ENCODE assay signal across 7 cellular contexts in genomic region chr12:113161415-113162016, GRCh38. TPM values are rescaled to one million over a fixed set of nuclear protein-coding genes. Genes with fewer than 3 reads are reported as not detected.
DNase-seq lines count a peak whose midpoint lies in the region; ATAC-seq and TF ChIP-seq lines count a peak whose summit lies in the region.
"Had no signal": no experiment of that assay in that cellular context is flagged by ENCODE, and none has a peak within 500 bp of the region (broad histone marks: within the 10 kb centered on the region; RNA-seq: fewer than 3 reads in every experiment).

No MANE protein-coding gene starts in this region.

- H4K8ac ChIP-seq in H9 (replicated peaks; ENCODE audit: insufficient read length, low read depth, low read length): no peak overlapping the region

- POLR2A ChIA-PET in A673 (lab: Charles Lee; ENCODE audit: low non-redundant PET): interaction anchor here (0.6 kb wide), 1 partner anchor 304 kb away, joined by 3 read pairs; no protein-coding TSS in a partner anchor

- TF ChIP-seq CTCF in A673 (conservative IDR thresholded peaks at IDR 0.05; ENCODE audit: low read depth, low read length) (no peak), H9 (conservative IDR thresholded peaks at IDR 0.05) (no peak), progenitor cell of endocrine pancreas (IDR thresholded peaks at IDR 0.05; ENCODE audit: unreplicated experiment) (no peak), stomach (IDR thresholded peaks at IDR 0.05) (no peak)

- no peak overlapping the region for H4K5ac ChIP-seq in H9 (ENCODE audit: insufficient read length, low read depth, low read length)

- H3K4me1 Mint-ChIP-seq in H9 (peaks cover 11 to 25% of the 10 kb centered on the region in 2 experiments), progenitor cell of endocrine pancreas (ENCODE audit: low read depth) (no peaks in the 10 kb centered on the region)
- no peaks in the 10 kb centered on the region for H3K4me1 Mint-ChIP-seq in activated T-helper 17 cell treated with anti-CD3 and anti-CD28 coated beads, Interleukin-2, amount 50 U/mL, for 72 hours

- no peak overlapping the region for H2BK5ac ChIP-seq in H9 (ENCODE audit: insufficient read length, low read length)

- H3K4me1 ChIP-seq in A673 (ENCODE audit: insufficient read depth, low read length, poor library complexity, severe bottlenecking) (peaks cover 7% of the 10 kb centered on the region), H9 (ENCODE audit: insufficient read depth, low read length) (no peaks in the 10 kb centered on the region), stomach (no peaks in the 10 kb centered on the region)
- H3K4me1 ChIP-seq: gastroesophageal sphincter had no signal

- no peak overlapping the region for H3K18ac ChIP-seq in H9 (ENCODE audit: insufficient read length, low read depth, low read length)

- H3K27ac Mint-ChIP-seq in H9: peak overlapping the region; percentile 27 to 89 (median 79); a peak in 4 of 7 replicates
- no peak overlapping the region for H3K27ac Mint-ChIP-seq in activated T-helper 17 cell treated with anti-CD3 and anti-CD28 coated beads, Interleukin-2, amount 50 U/mL, for 72 hours
- no peak overlapping the region for H3K27ac Mint-ChIP-seq in progenitor cell of endocrine pancreas

- TF ChIP-seq POLR2A in stomach (IDR thresholded peaks at IDR 0.05): no peak

- H3K56ac ChIP-seq in H9 (ENCODE audit: insufficient read length, low read depth, low read length): no peak overlapping the region

- no peak overlapping the region for H3K4ac ChIP-seq in H9 (ENCODE audit: low read depth, low read length)

- H2BK15ac ChIP-seq in H9 (ENCODE audit: low read depth, low read length): no peak overlapping the region

- H4K91ac ChIP-seq in H9 (ENCODE audit: insufficient read length, low read depth, low read length): no peak overlapping the region

- H3K9ac ChIP-seq in H9 (ENCODE audit: extremely low read depth, insufficient read length, low read length): no peak overlapping the region

- BruUV-seq in A673 (replicated peaks; lab: Mats Ljungman, UMichigan): no TSS peak

- H3K27me3 Mint-ChIP-seq in H9 (ENCODE audit: low read depth) (peaks cover 4% of the 10 kb centered on the region), progenitor cell of endocrine pancreas (peaks cover 7% of the 10 kb centered on the region)
- H3K27me3 Mint-ChIP-seq in activated T-helper 17 cell treated with anti-CD3 and anti-CD28 coated beads, Interleukin-2, amount 50 U/mL, for 72 hours: no peaks in the 10 kb centered on the region

- no peaks in the 10 kb centered on the region for H3K27me3 ChIP-seq in A673 (replicated peaks; ENCODE audit: insufficient read depth, low read depth, low read length, poor library complexity)
- H3K27me3 ChIP-seq in H9 (ENCODE audit: insufficient read depth, low read length): no peaks in the 10 kb centered on the region
- no peaks in the 10 kb centered on the region for H3K27me3 ChIP-seq in stomach

- no peak overlapping the region for H2AK5ac ChIP-seq in H9 (ENCODE audit: insufficient read length, low read length)

- CTCF ChIA-PET in A673 (lab: Charles Lee): interaction anchor here (0.6 to 1.3 kb wide), 5 partner anchors 12 to 255 kb away, joined by 3 to 6 read pairs (median 3); no protein-coding TSS in a partner anchor

- H3K23me2 ChIP-seq in H9 (ENCODE audit: insufficient read length, low read depth, low read length, poor library complexity, severe bottlenecking): peaks cover 3% of the 10 kb centered on the region

- H3K9me3 Mint-ChIP-seq in H9 (no peaks in the 10 kb centered on the region), progenitor cell of endocrine pancreas (ENCODE audit: low read depth) (no peaks in the 10 kb centered on the region)
- H3K9me3 Mint-ChIP-seq in activated T-helper 17 cell treated with anti-CD3 and anti-CD28 coated beads, Interleukin-2, amount 50 U/mL, for 72 hours: no peaks in the 10 kb centered on the region

- no CpG with 5 or more reads among the region's 26 CpGs for WGBS in H9 (ENCODE audit: extremely low coverage, insufficient read length, low lambda C conversion rate)
- 75 to 83% (median 78%) methylated on average over 15 to 26 of the region's 26 CpGs for WGBS in stomach, 5 donors

- no peaks in the 10 kb centered on the region for H3K79me2 ChIP-seq in H9 (ENCODE audit: insufficient read depth, low read length)

- H2AFZ ChIP-seq in H9 (ENCODE audit: low read length): no peak overlapping the region

- H3K27ac ChIP-seq in A673 (ENCODE audit: low read depth, low read length, poor library complexity, severe bottlenecking) (no peak overlapping the region), H9 (ENCODE audit: insufficient read length, low read depth, low read length) (no peak overlapping the region), stomach (no peak overlapping the region)
- H3K27ac ChIP-seq: gastroesophageal sphincter had no signal

- intact Hi-C loops in A673 (cut with micrococcal nuclease; ENCODE audit: unreplicated experiment): no loop called here
- intact Hi-C loops in stomach (cut with DNase I; ENCODE audit: low total_unique reads): no loop called here

- H4K20me1 ChIP-seq in H9 (ENCODE audit: control insufficient read depth, insufficient read depth, insufficient read length): no peaks in the 10 kb centered on the region

- peak overlapping the region in 1 of 2 experiments; percentile 65; a peak in 2 of 5 replicates for H3K4me3 Mint-ChIP-seq in H9
- no peak overlapping the region for H3K4me3 Mint-ChIP-seq in activated T-helper 17 cell treated with anti-CD3 and anti-CD28 coated beads, Interleukin-2, amount 50 U/mL, for 72 hours
- no peak overlapping the region for H3K4me3 Mint-ChIP-seq in progenitor cell of endocrine pancreas (ENCODE audit: low read depth)

- H3K36me3 ChIP-seq in A673 (ENCODE audit: insufficient read depth, low read length, poor library complexity, severe bottlenecking) (peaks cover 29% of the 10 kb centered on the region), stomach (peaks cover 81 to 97% (median 94%) of the 10 kb centered on the region in 4 donors)

- H2BK120ac ChIP-seq in H9 (ENCODE audit: low read depth, low read length, poor library complexity, severe bottlenecking): no peak overlapping the region

- TF ChIP-seq EP300 in stomach (IDR thresholded peaks at IDR 0.05): no peak

- H3K36me3 Mint-ChIP-seq in H9 (ENCODE audit: insufficient read depth in 1 of 3, low read depth in 3 of 3): peaks cover 20 to 78% (median 71%) of the 10 kb centered on the region in 3 experiments
- peaks cover 95% of the 10 kb centered on the region for H3K36me3 Mint-ChIP-seq in activated T-helper 17 cell treated with anti-CD3 and anti-CD28 coated beads, Interleukin-2, amount 50 U/mL, for 72 hours (ENCODE audit: low read depth)
- peaks cover 20% of the 10 kb centered on the region for H3K36me3 Mint-ChIP-seq in progenitor cell of endocrine pancreas (ENCODE audit: insufficient read depth)

- no peak overlapping the region for H3K14ac ChIP-seq in H9 (ENCODE audit: insufficient read depth, low read length)

- no peak overlapping the region for H3K23ac ChIP-seq in H9 (ENCODE audit: insufficient read length, low read depth, low read length)

- no peaks in the 10 kb centered on the region for H3K79me1 ChIP-seq in H9 (ENCODE audit: insufficient read depth, low read depth, low read length, poor library complexity, severe bottlenecking)

- H2BK12ac ChIP-seq in H9 (ENCODE audit: insufficient read length, low read depth, low read length): no peak overlapping the region

- no peak overlapping the region for H3T11ph ChIP-seq in H9 (ENCODE audit: low read length)

- no peak overlapping the region for H2BK20ac ChIP-seq in H9 (ENCODE audit: low read depth, low read length, poor library complexity, severe bottlenecking)

- no peak overlapping the region for H3K4me3 ChIP-seq in A673 (ENCODE audit: low read depth, low read length, poor library complexity, severe bottlenecking)
- no peak overlapping the region for H3K4me3 ChIP-seq in stomach
- H3K4me3 ChIP-seq: gastroesophageal sphincter had no signal

- ATAC-seq in activated T-helper 17 cell treated with anti-CD3 and anti-CD28 coated beads, Interleukin-2, amount 50 U/mL, for 72 hours (replicated peaks): peak; percentile 32
- ATAC-seq in HG03457 (IDR thresholded peaks at IDR 0.05; ENCODE audit: unreplicated experiment): no peak
- ATAC-seq: gastroesophageal sphincter had no signal

- H3K9me3 ChIP-seq in A673 (ENCODE audit: low read depth, low read length, poor library complexity, severe bottlenecking) (no peaks in the 10 kb centered on the region), H9 (ENCODE audit: control insufficient read depth, low read depth, low read length) (no peaks in the 10 kb centered on the region), stomach (no peaks in the 10 kb centered on the region)
- H3K9me3 ChIP-seq: gastroesophageal sphincter had no signal

- peak overlapping the region; percentile 37 for H3K4me2 ChIP-seq in H9 (ENCODE audit: insufficient read depth, insufficient read length, low read length)

- peak; percentile 97 for DNase-seq in A673 (ENCODE audit: low spot score)
- DNase-seq in H9: peak; percentile 100
- DNase-seq in progenitor cell of endocrine pancreas (ENCODE audit: low spot score, unreplicated experiment): no peak
- DNase-seq in stomach: no peak

RNA-seq across cellular contexts. Expression of gene CFAP73, which starts 12.0 kb away (rescaled TPM):
- not detected in 2 replicates for total RNA-seq in A673 (2021)
- total RNA-seq in H9 (2021): not detected in 2 replicates
- 1 to 10 TPM in 1 of 2 donors, under 1 TPM in 1; 0.32 to 1.2 TPM for total RNA-seq in activated T-helper 17 cell treated with anti-CD3 and anti-CD28 coated beads, Interleukin-2, amount 50 U/mL, for 72 hours
- not detected in 2 replicates for total RNA-seq in progenitor cell of endocrine pancreas
- total RNA-seq in stomach: 1 to 10 TPM in 1 of 5 donors, not detected in 4; 5.7 TPM
- polyA plus RNA-seq in stomach: 1 to 10 TPM in 1 of 3 donors, under 1 TPM in 2; 0.44 to 2.6 (median 0.70) TPM
- total RNA-seq: gastroesophageal sphincter had no signal

RNA-seq across cellular contexts. Expression of gene DDX54, which starts 23.8 kb away (rescaled TPM):
- total RNA-seq in A673 (2021) (98.8 and 116 TPM in 2 replicates), H9 (2021) (83.0 TPM in 2 replicates), progenitor cell of endocrine pancreas (61.5 and 66.1 TPM in 2 replicates), stomach (100 to 1,000 TPM in 1 of 5 donors, 10 to 100 TPM in 4; 14.6 to 167 (median 41.7) TPM)
- 10 to 100 TPM; 47.4 to 86.9 TPM for total RNA-seq in activated T-helper 17 cell treated with anti-CD3 and anti-CD28 coated beads, Interleukin-2, amount 50 U/mL, for 72 hours
- polyA plus RNA-seq in stomach: 10 to 100 TPM; 28.5 to 64.6 (median 34.1) TPM

RNA-seq across cellular contexts. Expression of gene RITA1, which starts 24.0 kb away (rescaled TPM):
- total RNA-seq in A673 (2021) (22.3 and 25.3 TPM in 2 replicates), H9 (2021) (26.0 and 26.1 TPM in 2 replicates), progenitor cell of endocrine pancreas (15.6 and 16.2 TPM in 2 replicates), stomach (10 to 100 TPM in 2 of 5 donors, 1 to 10 TPM in 3; 4.1 to 19.2 (median 5.0) TPM)
- total RNA-seq in activated T-helper 17 cell treated with anti-CD3 and anti-CD28 coated beads, Interleukin-2, amount 50 U/mL, for 72 hours: 10 to 100 TPM; 14.2 to 23.9 TPM
- polyA plus RNA-seq in stomach: 10 to 100 TPM in 2 of 3 donors, 1 to 10 TPM in 1; 8.4 to 14.3 (median 11.5) TPM

RNA-seq across cellular contexts. Expression of gene RASAL1, which starts 26.0 kb away (rescaled TPM):
- total RNA-seq in A673 (2021) (0.32 TPM in 1 of 2 replicates, not detected in the other), H9 (2021) (2.3 and 2.7 TPM in 2 replicates), progenitor cell of endocrine pancreas (0.36 and 0.46 TPM in 2 replicates), stomach (10 to 100 TPM in 3 of 5 donors, 1 to 10 TPM in 2; 8.8 to 62.0 (median 47.3) TPM)
- total RNA-seq in activated T-helper 17 cell treated with anti-CD3 and anti-CD28 coated beads, Interleukin-2, amount 50 U/mL, for 72 hours: 10 to 100 TPM in 1 of 2 donors, 1 to 10 TPM in 1; 1.0 to 21.3 TPM
- polyA plus RNA-seq in stomach: 10 to 100 TPM in 2 of 3 donors, 1 to 10 TPM in 1; 3.0 to 28.9 (median 18.8) TPM

RNA-seq across cellular contexts. Expression of gene TPCN1, which starts 59.7 kb away (rescaled TPM):
- 18.8 and 25.8 TPM in 2 replicates for total RNA-seq in A673 (2021)
- total RNA-seq in H9 (2021): 13.5 and 16.1 TPM in 2 replicates
- 10 to 100 TPM; 29.4 to 67.7 TPM for total RNA-seq in activated T-helper 17 cell treated with anti-CD3 and anti-CD28 coated beads, Interleukin-2, amount 50 U/mL, for 72 hours
- total RNA-seq in progenitor cell of endocrine pancreas: 32.1 and 34.1 TPM in 2 replicates
- 10 to 100 TPM; 15.2 to 78.2 (median 48.4) TPM for total RNA-seq in stomach
- 10 to 100 TPM in 1 of 3 donors, 1 to 10 TPM in 2; 5.8 to 24.2 (median 6.3) TPM for polyA plus RNA-seq in stomach

Comparison
In these comparisons a context has a peak if more than half of its experiments do, and no peak if none do; other contexts are left out.
1. DNase-seq: peak in A673 (single experiment) and H9 (single experiment); none in progenitor cell of endocrine pancreas (single experiment) and stomach (single experiment).
2. H3K27ac Mint-ChIP-seq: peak in H9 (3 of 3); none in activated T-helper 17 cell treated with anti-CD3 and anti-CD28 coated beads, Interleukin-2, amount 50 U/mL, for 72 hours (single experiment) and progenitor cell of endocrine pancreas (single experiment).